Comparison of ENCODE assay signal across 14 cellular contexts in the genomic region with DNA sequence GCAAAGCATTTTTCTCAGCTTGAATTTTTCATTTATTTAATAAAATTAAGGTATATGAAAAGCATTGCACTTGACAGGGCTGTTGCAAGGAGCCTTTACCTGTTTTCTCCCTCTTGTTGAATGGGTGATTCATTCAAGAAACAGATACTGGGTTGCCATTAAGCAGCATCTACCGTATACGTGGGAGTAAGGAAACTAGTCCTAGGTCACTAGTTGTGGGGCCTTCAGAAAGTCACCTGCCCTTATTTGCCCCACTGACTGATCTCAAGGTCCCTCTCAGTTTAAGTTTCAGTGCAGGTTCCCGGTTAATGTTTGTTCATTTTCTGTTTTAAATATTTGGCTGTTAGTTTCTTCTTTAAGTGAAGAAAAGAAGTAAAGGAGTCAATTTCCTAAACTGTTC. TPM values are rescaled to one million over a fixed set of nuclear protein-coding genes. Genes with fewer than 3 reads are reported as not detected.
DNase-seq lines count a peak whose midpoint lies in the region; ATAC-seq and TF ChIP-seq lines count a peak whose summit lies in the region.
"Had no signal": no experiment of that assay in that cellular context is flagged by ENCODE, and none has a peak within 500 bp of the region (broad histone marks: within the 10 kb centered on the region; RNA-seq: fewer than 3 reads in every experiment).

No MANE protein-coding gene starts in this region.

- no peak overlapping the region for H2AFZ ChIP-seq in PC-3 (ENCODE audit: low read length)

- H3K79me2 ChIP-seq in PC-3 (ENCODE audit: low read length) = no peaks in the 10 kb centered on the region

- no peaks in the 10 kb centered on the region for H4K20me1 ChIP-seq in PC-3 (ENCODE audit: low read length)

- TF ChIP-seq CTCF in GM10248 (IDR thresholded peaks at IDR 0.05; ENCODE audit: control extremely low read depth, extremely low read depth, low read depth, missing control alignments) = no peak
- no peak for TF ChIP-seq CTCF in ascending aorta (IDR thresholded peaks at IDR 0.05)
- TF ChIP-seq CTCF in PC-3 (conservative IDR thresholded peaks at IDR 0.05; ENCODE audit: low read depth, low read length) = no peak

- POLR2A ChIA-PET in GM10248 (lab: Yijun Ruan, JAX) = no interaction called here
- POLR2A ChIA-PET in PC-3 (lab: Charles Lee; ENCODE audit: unreplicated experiment) = no interaction called here

- H3K9me2 ChIP-seq in PC-3 (replicated peaks; ENCODE audit: low read length) = no peaks in the 10 kb centered on the region

- H3F3A ChIP-seq in PC-3 (ENCODE audit: low read length, unreplicated experiment) = no peaks in the 10 kb centered on the region

- peaks cover 0 to 4% of the 10 kb centered on the region in 2 donors for H3K9me3 ChIP-seq in ascending aorta
- H3K9me3 ChIP-seq in PC-3 (ENCODE audit: low read length) = no peaks in the 10 kb centered on the region
- no peaks in the 10 kb centered on the region; the same call in 1 of the 2 replicates for H3K9me3 ChIP-seq in SJCRH30 (replicated peaks)
- H3K9me3 ChIP-seq: gastroesophageal sphincter had no signal

- no peak overlapping the region for H3K4me2 ChIP-seq in PC-3 (ENCODE audit: low read length)

- H3K36me3 ChIP-seq in ascending aorta = no peaks in the 10 kb centered on the region
- no peaks in the 10 kb centered on the region for H3K36me3 ChIP-seq in PC-3 (ENCODE audit: low read depth, low read length)
- H3K36me3 ChIP-seq in SJCRH30 = no peaks in the 10 kb centered on the region
- H3K36me3 ChIP-seq: gastroesophageal sphincter had no signal

- no peak overlapping the region for H3K9ac ChIP-seq in PC-3 (ENCODE audit: low read length)

- DNase-seq in GM10248 (ENCODE audit: extremely low spot score) (peak; percentile 15), ascending aorta (ENCODE audit: low spot score in 2 of 2) (no peak), PC-3 (no peak), SJCRH30 (no peak)
- no peak for DNase-seq in effector CD4-positive, alpha-beta T cell
- DNase-seq: activated CD4-positive, CD25-positive, alpha-beta regulatory T cell; dorsolateral prefrontal cortex; MV-4-11; NCI-H524 treated with DMSO at 0.1 percent for 48 hours; stimulated activated CD4-positive, alpha-beta T cell treated with anti-CD3 and anti-CD28 coated beads, Interleukin-12 subunit alpha, Interleukin-12 subunit beta, amount 100 ng/mL, for 4 hours had no signal

- BruUV-seq in PC-3 (replicated peaks; lab: Mats Ljungman, UMichigan) = no TSS peak

- CTCF ChIA-PET in GM10248 (lab: Yijun Ruan, JAX) (no interaction called here), PC-3 (lab: Charles Lee) (no interaction called here)

- ATAC-seq in GM19035 (IDR thresholded peaks at IDR 0.05; ENCODE audit: unreplicated experiment) = peak; percentile 54
- peak; percentile 48 for ATAC-seq in GM21825 (IDR thresholded peaks at IDR 0.05; ENCODE audit: unreplicated experiment)
- peak; percentile 71 for ATAC-seq in HG03280 (IDR thresholded peaks at IDR 0.05; ENCODE audit: unreplicated experiment)
- ATAC-seq in PC-3 = no peak
- ATAC-seq: gastroesophageal sphincter had no signal

- H3K27ac ChIP-seq in ascending aorta (no peak overlapping the region), PC-3 (ENCODE audit: low read length) (no peak overlapping the region), SJCRH30 (no peak overlapping the region)
- H3K27ac ChIP-seq: dorsolateral prefrontal cortex, gastroesophageal sphincter had no signal

- H3K27me3 ChIP-seq in ascending aorta (no peaks in the 10 kb centered on the region), PC-3 (ENCODE audit: low read length) (no peaks in the 10 kb centered on the region), SJCRH30 (no peaks in the 10 kb centered on the region)
- H3K27me3 ChIP-seq: gastroesophageal sphincter had no signal

- intact Hi-C loops in ascending aorta (cut with DNase I) (no loop called here), PC-3 (cut with micrococcal nuclease) (no loop called here)

- H3K4me3 ChIP-seq in ascending aorta = no peak overlapping the region
- H3K4me3 ChIP-seq in PC-3 (ENCODE audit: low read length) = no peak overlapping the region
- no peak overlapping the region for H3K4me3 ChIP-seq in SJCRH30
- H3K4me3 ChIP-seq: dorsolateral prefrontal cortex, gastroesophageal sphincter had no signal

- H3K4me1 ChIP-seq in ascending aorta (no peaks in the 10 kb centered on the region), PC-3 (ENCODE audit: insufficient read depth, low read length) (no peaks in the 10 kb centered on the region), SJCRH30 (no peaks in the 10 kb centered on the region)
- H3K4me1 ChIP-seq: gastroesophageal sphincter had no signal

RNA-seq across cellular contexts. Expression of a gene that starts 34.0 kb away (rescaled TPM):
- total RNA-seq in ascending aorta = not detected
- not detected in 2 replicates for total RNA-seq in PC-3 (2014; rRNA removed)
- 0.32 and 0.71 TPM in 2 replicates for total RNA-seq in SJCRH30 (2014; rRNA removed; shearing (Covaris generic))
